In genomic region chr13:96279904-96280303, GRCh38 we compare ENCODE assay signal across 21 cellular contexts.
"Had no signal": no experiment of that assay in that cellular context is flagged by ENCODE, and none has a peak within 500 bp of the region (broad histone marks: within the 10 kb centered on the region; RNA-seq: fewer than 3 reads in every experiment).

No MANE protein-coding gene starts in this region.

- H3K27me3 ChIP-seq: foreskin keratinocyte, right lobe of liver, spleen, tibial artery, upper lobe of left lung, uterus had no signal

- DNase-seq: dermis blood vessel endothelial cell; endodermal cell; erythroblast; foreskin keratinocyte; left colon; left ventricle myocardium superior; mesenchymal stem cell; midbrain; psoas muscle; retina; right lobe of liver; spleen; stimulated activated CD4-positive, alpha-beta T cell treated with anti-CD3 and anti-CD28 coated beads, Interleukin-15, amount 100 ng/mL, for 24 hours; stimulated activated CD4-positive, alpha-beta T cell treated with anti-CD3 and anti-CD28 coated beads, Interleukin-1b, Interleukin-23, amount 100 ng/mL, for 48 hours; stimulated activated CD4-positive, alpha-beta T cell treated with anti-CD3 and anti-CD28 coated beads, Interleukin-4, amount 100 ng/mL, for 24 hours; tibial artery; upper lobe of left lung; uterus had no signal

- H3K4me3 ChIP-seq: lung, psoas muscle, right lobe of liver, spleen, tibial artery, upper lobe of left lung, uterus had no signal

- H3K9me3 ChIP-seq: psoas muscle, right lobe of liver, spleen, tibial artery, upper lobe of left lung, uterus had no signal

- ATAC-seq: foreskin keratinocyte; left colon; left ventricle myocardium superior; natural killer cell treated with Interleukin-12 subunit alpha and Interleukin-12 subunit beta and Interleukin-15 and Interleukin-18, amount 100 ng/mL, for 72 hours; psoas muscle; right lobe of liver; stimulated activated memory B cell treated with anti-CD40 and anti-IgM and Interleukin-4, amounts not matched to agents 10 μg/mL and 1 μg/mL and 100 μg/mL, for 72 hours had no signal

- H3K27ac ChIP-seq: foreskin keratinocyte, psoas muscle, right lobe of liver, spleen, tibial artery, upper lobe of left lung, uterus had no signal

- H3K36me3 ChIP-seq: right lobe of liver, spleen, tibial artery, upper lobe of left lung, uterus had no signal
